ENCODE assay signal across 9 cellular contexts in the genomic region with DNA sequence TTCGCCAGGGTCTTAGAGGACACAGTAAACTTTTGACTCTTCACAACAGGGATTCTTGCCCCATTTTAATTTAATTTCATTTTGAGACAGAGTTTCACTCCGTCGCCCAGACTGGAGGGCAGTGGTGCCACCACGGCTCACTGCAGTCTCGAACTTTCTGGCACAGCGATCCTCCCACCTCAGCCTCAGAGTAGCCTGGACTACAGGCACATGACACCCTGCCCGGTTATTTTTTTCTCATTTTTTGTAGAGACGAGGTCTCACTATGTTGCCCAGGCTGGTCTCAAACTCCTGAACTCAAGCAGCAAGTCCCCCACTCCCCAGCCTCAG. TPM values are rescaled to one million over a fixed set of nuclear protein-coding genes. Genes with fewer than 3 reads are reported as not detected.
DNase-seq lines count a peak whose midpoint lies in the region; ATAC-seq and TF ChIP-seq lines count a peak whose summit lies in the region.
"Had no signal": no experiment of that assay in that cellular context is flagged by ENCODE, and none has a peak within 500 bp of the region (broad histone marks: within the 10 kb centered on the region; RNA-seq: fewer than 3 reads in every experiment).

No MANE protein-coding gene starts in this region.

- H3K27me3 ChIP-seq in BLaER1, result no peaks in the 10 kb centered on the region

- intact Hi-C loops in left colon (cut with DNase I, micrococcal nuclease) (no loop called here), lower leg skin (cut with DNase I; ENCODE audit: low total_unique reads) (no loop called here)

- H3K36me3 Mint-ChIP-seq in neural crest cell (ENCODE audit: low read depth), result no peaks in the 10 kb centered on the region

- H3K27me3 Mint-ChIP-seq in neural crest cell (ENCODE audit: low read depth), result peaks cover 2% of the 10 kb centered on the region

- peak overlapping the region; percentile 62 for H3K27ac Mint-ChIP-seq in neural crest cell (ENCODE audit: unreplicated experiment)

- no peak overlapping the region for H3K9ac ChIP-seq in BLaER1

- peaks cover 6% of the 10 kb centered on the region for H3K4me1 Mint-ChIP-seq in neural crest cell

- ATAC-seq in left colon, result no peak

- WGBS in lower leg skin, 2 donors, result 54 to 65% methylated on average over 8 of the region's 8 CpGs

- peaks cover 29% of the 10 kb centered on the region for H3K36me3 ChIP-seq in BLaER1

- H3K27ac ChIP-seq in BLaER1 (no peak overlapping the region), coronary artery (no peak overlapping the region)

- DNase-seq in LNCaP clone FGC (ENCODE audit: low read depth) (no peak), coronary artery (ENCODE audit: low spot score) (no peak), neural crest cell (ENCODE audit: low read depth, low spot score) (no peak), left colon (no peak), COLO668 (lab: John Stamatoyannopoulos, UW; ENCODE audit: unreplicated experiment) (no peak), lower leg skin (ENCODE audit: low spot score in 2 of 2) (no peak)
- no peak for DNase-seq in activated CD4-positive, CD25-positive, alpha-beta regulatory T cell treated with anti-CD3 and anti-CD28 coated beads, Interleukin-2, amount 50 U/mL, for 72 hours

- H3K9me3 ChIP-seq in BLaER1, result no peaks in the 10 kb centered on the region

- no peak for TF ChIP-seq POLR2A in lower leg skin (IDR thresholded peaks at IDR 0.05)

- H3K9me3 Mint-ChIP-seq in neural crest cell, result no peaks in the 10 kb centered on the region

- peak overlapping the region; percentile 88 for H3K4me3 Mint-ChIP-seq in neural crest cell

- H3K4me1 ChIP-seq in BLaER1, result peaks cover 16% of the 10 kb centered on the region

- TF ChIP-seq CTCF in LNCaP clone FGC (IDR thresholded peaks at IDR 0.05; ENCODE audit: control insufficient read depth, extremely low read depth, insufficient read depth), result no peak
- no peak for TF ChIP-seq CTCF in coronary artery (IDR thresholded peaks at IDR 0.05)
- TF ChIP-seq CTCF in neural crest cell (conservative IDR thresholded peaks at IDR 0.05), result no peak
- no peak for TF ChIP-seq CTCF in lower leg skin (IDR thresholded peaks at IDR 0.05)

- peaks cover 32% of the 10 kb centered on the region for H4K20me1 ChIP-seq in BLaER1

- H3K4me2 ChIP-seq in BLaER1, result peak overlapping the region; percentile 90; the same call in 1 of the 2 replicates

- H3K4me3 ChIP-seq in BLaER1 (peak overlapping the region; percentile 83), LNCaP clone FGC (ENCODE audit: low read depth, low read length) (peak overlapping the region; percentile 98; the same call in 1 of the 2 replicates), coronary artery (peak overlapping the region; percentile 97), lower leg skin (ENCODE audit: low read depth, poor library complexity, severe bottlenecking) (no peak overlapping the region)

RNA-seq across cellular contexts. Expression of a gene that starts 0.3 kb away (rescaled TPM):
- total RNA-seq in neural crest cell (35.8 and 40.0 TPM in 2 replicates), left colon (10 to 100 TPM in 1 of 2 donors, 1 to 10 TPM in 1; 7.8 to 10.5 TPM), lower leg skin (10 to 100 TPM; 12.7 to 23.0 (median 13.2) TPM)

RNA-seq across cellular contexts. Expression of a gene that starts 5.2 kb away (rescaled TPM):
- total RNA-seq in neural crest cell, result not detected in 2 replicates
- total RNA-seq in left colon, result not detected
- under 1 TPM in 1 of 4 donors, not detected in 3; 0.06 TPM for total RNA-seq in lower leg skin
- total RNA-seq: endothelial cell of umbilical vein had no signal

RNA-seq across cellular contexts. Expression of a gene that starts 21.0 kb away (rescaled TPM):
- total RNA-seq in neural crest cell, result not detected in 2 replicates
- not detected for total RNA-seq in left colon
- not detected for total RNA-seq in lower leg skin
- total RNA-seq: endothelial cell of umbilical vein had no signal

RNA-seq across cellular contexts. Expression of a gene that starts 22.8 kb away (rescaled TPM):
- total RNA-seq in neural crest cell (21.3 and 22.5 TPM in 2 replicates), left colon (1 to 10 TPM; 8.8 to 8.9 TPM), lower leg skin (1 to 10 TPM; 2.8 to 5.9 (median 3.8) TPM)

RNA-seq across cellular contexts. Expression of a gene that starts 51.8 kb away (rescaled TPM):
- total RNA-seq in neural crest cell (not detected in 2 replicates), left colon (not detected), lower leg skin (not detected)
- total RNA-seq: endothelial cell of umbilical vein had no signal
